ENCODE assay signal across 9 cellular contexts in the genomic region with DNA sequence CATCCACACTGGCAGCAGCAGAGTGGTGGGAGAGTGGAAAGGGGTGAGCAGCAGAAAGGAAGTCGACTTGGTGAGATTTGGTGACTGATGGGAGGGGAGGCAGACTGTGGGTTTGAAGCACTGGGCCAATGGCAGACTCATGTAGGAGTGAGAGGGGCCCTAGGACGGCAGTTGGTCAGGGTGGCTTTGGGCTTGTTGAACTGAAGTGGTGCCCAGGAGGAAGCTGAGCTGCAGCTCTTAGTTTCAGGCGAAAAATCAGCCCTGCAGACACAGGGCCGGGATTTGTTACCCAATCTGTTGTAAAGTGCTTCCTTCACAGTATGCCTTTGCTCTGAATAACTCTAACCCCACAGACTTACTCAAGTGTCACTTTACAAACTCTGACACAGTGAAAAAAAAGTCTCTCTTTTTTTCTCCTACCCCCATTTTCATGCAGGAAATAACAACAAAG.
DNase-seq lines count a peak whose midpoint lies in the region; ATAC-seq and TF ChIP-seq lines count a peak whose summit lies in the region.
"Had no signal": no experiment of that assay in that cellular context is flagged by ENCODE, and none has a peak within 500 bp of the region (broad histone marks: within the 10 kb centered on the region; RNA-seq: fewer than 3 reads in every experiment).

No MANE protein-coding gene starts in this region.

- peak overlapping the region; percentile 1 to 36 for H3K27ac ChIP-seq in left lung
- H3K27ac ChIP-seq in CD4-positive, alpha-beta memory T cell (ENCODE audit: low read depth, low read length) = no peak overlapping the region

- peak overlapping the region; percentile 82 for H3K27ac Mint-ChIP-seq in type B pancreatic cell
- no peak overlapping the region for H3K27ac Mint-ChIP-seq in CD4-positive, alpha-beta memory T cell
- no peak overlapping the region for H3K27ac Mint-ChIP-seq in immature natural killer cell
- H3K27ac Mint-ChIP-seq: activated T-helper 1 cell treated with anti-CD3 and anti-CD28 coated beads, Interleukin-12 subunit alpha, Interleukin-12 subunit beta, Interleukin-2, Interleukin-4 antibody, amounts not matched to agents 30 ng/mL and 10 ng/mL and 1 ng/mL, durations not matched to agents 14 hours and 24 hours and 36 hours had no signal

- POLR2A ChIA-PET in CD4-positive, alpha-beta memory T cell (lab: Charles Lee; ENCODE audit: partially characterized antibody) = no interaction called here

- H3K4me1 Mint-ChIP-seq in type B pancreatic cell (ENCODE audit: unreplicated experiment) (peaks cover 36% of the 10 kb centered on the region), immature natural killer cell (no peaks in the 10 kb centered on the region)
- no peaks in the 10 kb centered on the region for H3K4me1 Mint-ChIP-seq in CD4-positive, alpha-beta memory T cell

- H3K4me3 Mint-ChIP-seq in type B pancreatic cell = peak overlapping the region; percentile 73
- no peak overlapping the region for H3K4me3 Mint-ChIP-seq in CD4-positive, alpha-beta memory T cell
- no peak overlapping the region for H3K4me3 Mint-ChIP-seq in immature natural killer cell
- H3K4me3 Mint-ChIP-seq: activated T-helper 1 cell treated with anti-CD3 and anti-CD28 coated beads, Interleukin-12 subunit alpha, Interleukin-12 subunit beta, Interleukin-2, Interleukin-4 antibody, amounts not matched to agents 30 ng/mL and 10 ng/mL and 1 ng/mL, durations not matched to agents 14 hours and 24 hours and 36 hours had no signal

- H3K36me3 ChIP-seq in left lung = no peaks in the 10 kb centered on the region
- no peaks in the 10 kb centered on the region for H3K36me3 ChIP-seq in CD4-positive, alpha-beta memory T cell (ENCODE audit: insufficient read depth, low read length)

- peaks cover 4% of the 10 kb centered on the region for H3K36me3 Mint-ChIP-seq in type B pancreatic cell
- H3K36me3 Mint-ChIP-seq in CD4-positive, alpha-beta memory T cell = no peaks in the 10 kb centered on the region
- no peaks in the 10 kb centered on the region for H3K36me3 Mint-ChIP-seq in immature natural killer cell

- intact Hi-C loops in left lung (cut with DNase I) = no loop called here
- intact Hi-C loops in CD4-positive, alpha-beta memory T cell (cut with micrococcal nuclease) = no loop called here

- CTCF ChIA-PET in CD4-positive, alpha-beta memory T cell (lab: Charles Lee; ENCODE audit: partially characterized antibody) = interaction anchor here (0.7 kb wide), 1 partner anchor 13 kb away, joined by 3 read pairs; no protein-coding TSS in a partner anchor

- no peaks in the 10 kb centered on the region for H3K27me3 ChIP-seq in left lung
- no peaks in the 10 kb centered on the region for H3K27me3 ChIP-seq in CD4-positive, alpha-beta memory T cell (ENCODE audit: insufficient read depth, low read length)

- ATAC-seq in left lung = peak; percentile 79

- no peaks in the 10 kb centered on the region for H3K9me3 Mint-ChIP-seq in type B pancreatic cell
- H3K9me3 Mint-ChIP-seq in CD4-positive, alpha-beta memory T cell = no peaks in the 10 kb centered on the region
- no peaks in the 10 kb centered on the region for H3K9me3 Mint-ChIP-seq in immature natural killer cell
- H3K9me3 Mint-ChIP-seq: activated T-helper 1 cell treated with anti-CD3 and anti-CD28 coated beads, Interleukin-12 subunit alpha, Interleukin-12 subunit beta, Interleukin-2, Interleukin-4 antibody, amounts not matched to agents 30 ng/mL and 10 ng/mL and 1 ng/mL, durations not matched to agents 14 hours and 24 hours and 36 hours had no signal

- TF ChIP-seq CTCF in HFF-Myc (IDR thresholded peaks at IDR 0.05; ENCODE audit: low read depth, low read length, missing control alignments) = no peak
- TF ChIP-seq CTCF in left lung (IDR thresholded peaks at IDR 0.05) = no peak
- no peak for TF ChIP-seq CTCF in type B pancreatic cell (conservative IDR thresholded peaks at IDR 0.05)

- no peak for DNase-seq in HFF-Myc (ENCODE audit: extremely low read depth, low read depth)
- DNase-seq in SIG-M5 (lab: John Stamatoyannopoulos, UW) = peak; percentile 27
- DNase-seq in left lung = no peak
- no peak for DNase-seq in type B pancreatic cell (ENCODE audit: extremely low spot score, unreplicated experiment)
- no peak for DNase-seq in CD4-positive, alpha-beta memory T cell
- DNase-seq in immature natural killer cell = no peak
- DNase-seq in OCI-M2 (lab: John Stamatoyannopoulos, UW; ENCODE audit: unreplicated experiment) = no peak
- DNase-seq: activated CD4-positive, CD25-positive, alpha-beta regulatory T cell had no signal

- no peaks in the 10 kb centered on the region for H3K9me3 ChIP-seq in left lung
- no peaks in the 10 kb centered on the region for H3K9me3 ChIP-seq in CD4-positive, alpha-beta memory T cell (ENCODE audit: control insufficient read depth in 1 of 2, low read length in 2 of 2)

- H3K27me3 Mint-ChIP-seq in type B pancreatic cell (no peaks in the 10 kb centered on the region), immature natural killer cell (ENCODE audit: low read depth in 3 of 3) (peaks cover 0 to 8% (median 4%) of the 10 kb centered on the region in 3 donors)
- H3K27me3 Mint-ChIP-seq in CD4-positive, alpha-beta memory T cell = peaks cover 2 to 4% of the 10 kb centered on the region in 2 donors

- H3K4me3 ChIP-seq in HFF-Myc (replicated peaks; ENCODE audit: low read depth, low read length) (0 out of 2 replicates have a peak overlapping the region, but pooled peaks have one; percentile 3), left lung (no peak overlapping the region)
- H3K4me3 ChIP-seq in CD4-positive, alpha-beta memory T cell (ENCODE audit: low read length in 2 of 2) = no peak overlapping the region

- H3K4me1 ChIP-seq in left lung = peaks cover 9 to 16% of the 10 kb centered on the region in 2 donors
- no peaks in the 10 kb centered on the region for H3K4me1 ChIP-seq in CD4-positive, alpha-beta memory T cell (ENCODE audit: insufficient read depth, low read length)
